ENCODE assay signal across 1 cellular context in the genomic region with DNA sequence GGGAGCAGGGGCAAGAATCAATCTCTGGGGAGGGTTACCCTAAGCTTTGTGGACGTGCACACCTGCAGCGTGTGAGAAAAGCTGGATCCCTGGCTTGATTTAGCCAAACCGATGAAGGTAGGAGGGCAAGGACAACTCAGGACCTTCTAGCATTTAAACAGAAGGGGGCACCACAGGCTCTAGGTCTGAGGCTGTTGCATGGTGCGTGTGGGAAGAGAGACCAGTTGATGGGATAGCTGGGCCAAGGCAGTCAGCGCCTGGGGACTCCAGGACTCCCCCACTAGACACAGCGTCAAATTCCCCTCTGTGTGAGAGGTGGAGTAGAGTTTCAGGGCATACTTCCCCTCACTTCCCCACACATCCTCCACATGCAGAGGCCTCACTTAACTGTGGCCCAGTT.
TF ChIP-seq lines count a peak whose summit lies in the region.

No MANE protein-coding gene starts in this region.

TF ChIP-seq in K562, 482 proteins besides CTCF, POLR2A, EP300 and RAD21:
- TF ChIP-seq HDAC3 (IDR thresholded peaks at IDR 0.05; ENCODE audit: borderline replicate concordance, partially characterized antibody) (no peak), NR4A1 (CRISPR knock-in tag; IDR thresholded peaks at IDR 0.05) (no peak), NR4A1 (tag; IDR thresholded peaks at IDR 0.05) (no peak), SMC3 (conservative IDR thresholded peaks at IDR 0.05; ENCODE audit: insufficient read depth, low read depth, low read length) (peak; percentile 28; the same call in 1 of the 2 replicates), CHD7 (IDR thresholded peaks at IDR 0.05; ENCODE audit: low read depth, low read length) (no peak), MCM3 (IDR thresholded peaks at IDR 0.05) (no peak), SMAD4 (CRISPR knock-in tag; conservative IDR thresholded peaks at IDR 0.05) (no peak), STAG1 (CRISPR knock-in tag; IDR thresholded peaks at IDR 0.05; ENCODE audit: borderline replicate concordance) (peak; percentile 40; the same call in 1 of the 2 replicates), CHD1 (IDR thresholded peaks at IDR 0.05; ENCODE audit: low read length) (no peak), BHLHE40 (IDR thresholded peaks at IDR 0.05; ENCODE audit: low read length) (no peak), HIVEP1 (CRISPR knock-in tag; IDR thresholded peaks at IDR 0.05) (no peak), UBTF (IDR thresholded peaks at IDR 0.05; ENCODE audit: borderline replicate concordance in 1 of 2, low read depth in 2 of 2, low read length in 2 of 2) (no peak), ZC3H4 (CRISPR knock-in tag; IDR thresholded peaks at IDR 0.05; ENCODE audit: borderline replicate concordance) (no peak), MEF2A (IDR thresholded peaks at IDR 0.05; ENCODE audit: control insufficient read depth, low read depth, low read length) (no peak), CREB3 (tag; conservative IDR thresholded peaks at IDR 0.05; ENCODE audit: low read depth) (no peak), BCL6 (CRISPR knock-in tag; IDR thresholded peaks at IDR 0.05) (no peak), KAT7 (CRISPR knock-in tag; IDR thresholded peaks at IDR 0.05; ENCODE audit: borderline replicate concordance) (no peak), CC2D1A (IDR thresholded peaks at IDR 0.05) (0 out of 2 replicates have a peak, but pooled peaks have one; percentile 14), SMAD3 (CRISPR knock-in tag; conservative IDR thresholded peaks at IDR 0.05) (no peak), MAFG (tag; conservative IDR thresholded peaks at IDR 0.05) (no peak), ZNF354B (CRISPR knock-in tag; IDR thresholded peaks at IDR 0.05) (no peak), BDP1 (IDR thresholded peaks at IDR 0.05; ENCODE audit: insufficient read depth, insufficient read length) (no peak), SRF (CRISPR knock-in tag; IDR thresholded peaks at IDR 0.05) (no peak), DEAF1 (CRISPR knock-in tag; IDR thresholded peaks at IDR 0.05) (peak; percentile 37; the same call in 1 of the 2 replicates)
- TF ChIP-seq, protein P1, sequence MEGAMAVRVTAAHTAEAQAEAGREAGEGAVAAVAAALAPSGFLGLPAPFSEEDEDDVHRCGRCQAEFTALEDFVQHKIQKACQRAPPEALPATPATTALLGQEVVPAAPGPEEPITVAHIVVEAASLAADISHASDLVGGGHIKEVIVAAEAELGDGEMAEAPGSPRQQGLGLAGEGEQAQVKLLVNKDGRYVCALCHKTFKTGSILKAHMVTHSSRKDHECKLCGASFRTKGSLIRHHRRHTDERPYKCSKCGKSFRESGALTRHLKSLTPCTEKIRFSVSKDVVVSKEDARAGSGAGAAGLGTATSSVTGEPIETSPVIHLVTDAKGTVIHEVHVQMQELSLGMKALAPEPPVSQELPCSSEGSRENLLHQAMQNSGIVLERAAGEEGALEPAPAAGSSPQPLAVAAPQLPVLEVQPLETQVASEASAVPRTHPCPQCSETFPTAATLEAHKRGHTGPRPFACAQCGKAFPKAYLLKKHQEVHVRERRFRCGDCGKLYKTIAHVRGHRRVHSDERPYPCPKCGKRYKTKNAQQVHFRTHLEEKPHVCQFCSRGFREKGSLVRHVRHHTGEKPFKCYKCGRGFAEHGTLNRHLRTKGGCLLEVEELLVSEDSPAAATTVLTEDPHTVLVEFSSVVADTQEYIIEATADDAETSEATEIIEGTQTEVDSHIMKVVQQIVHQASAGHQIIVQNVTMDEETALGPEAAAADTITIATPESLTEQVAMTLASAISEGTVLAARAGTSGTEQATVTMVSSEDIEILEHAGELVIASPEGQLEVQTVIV (CRISPR knock-in tag; IDR thresholded peaks at IDR 0.05; ENCODE audit: borderline replicate concordance) = no peak
- TF ChIP-seq, protein P2, sequence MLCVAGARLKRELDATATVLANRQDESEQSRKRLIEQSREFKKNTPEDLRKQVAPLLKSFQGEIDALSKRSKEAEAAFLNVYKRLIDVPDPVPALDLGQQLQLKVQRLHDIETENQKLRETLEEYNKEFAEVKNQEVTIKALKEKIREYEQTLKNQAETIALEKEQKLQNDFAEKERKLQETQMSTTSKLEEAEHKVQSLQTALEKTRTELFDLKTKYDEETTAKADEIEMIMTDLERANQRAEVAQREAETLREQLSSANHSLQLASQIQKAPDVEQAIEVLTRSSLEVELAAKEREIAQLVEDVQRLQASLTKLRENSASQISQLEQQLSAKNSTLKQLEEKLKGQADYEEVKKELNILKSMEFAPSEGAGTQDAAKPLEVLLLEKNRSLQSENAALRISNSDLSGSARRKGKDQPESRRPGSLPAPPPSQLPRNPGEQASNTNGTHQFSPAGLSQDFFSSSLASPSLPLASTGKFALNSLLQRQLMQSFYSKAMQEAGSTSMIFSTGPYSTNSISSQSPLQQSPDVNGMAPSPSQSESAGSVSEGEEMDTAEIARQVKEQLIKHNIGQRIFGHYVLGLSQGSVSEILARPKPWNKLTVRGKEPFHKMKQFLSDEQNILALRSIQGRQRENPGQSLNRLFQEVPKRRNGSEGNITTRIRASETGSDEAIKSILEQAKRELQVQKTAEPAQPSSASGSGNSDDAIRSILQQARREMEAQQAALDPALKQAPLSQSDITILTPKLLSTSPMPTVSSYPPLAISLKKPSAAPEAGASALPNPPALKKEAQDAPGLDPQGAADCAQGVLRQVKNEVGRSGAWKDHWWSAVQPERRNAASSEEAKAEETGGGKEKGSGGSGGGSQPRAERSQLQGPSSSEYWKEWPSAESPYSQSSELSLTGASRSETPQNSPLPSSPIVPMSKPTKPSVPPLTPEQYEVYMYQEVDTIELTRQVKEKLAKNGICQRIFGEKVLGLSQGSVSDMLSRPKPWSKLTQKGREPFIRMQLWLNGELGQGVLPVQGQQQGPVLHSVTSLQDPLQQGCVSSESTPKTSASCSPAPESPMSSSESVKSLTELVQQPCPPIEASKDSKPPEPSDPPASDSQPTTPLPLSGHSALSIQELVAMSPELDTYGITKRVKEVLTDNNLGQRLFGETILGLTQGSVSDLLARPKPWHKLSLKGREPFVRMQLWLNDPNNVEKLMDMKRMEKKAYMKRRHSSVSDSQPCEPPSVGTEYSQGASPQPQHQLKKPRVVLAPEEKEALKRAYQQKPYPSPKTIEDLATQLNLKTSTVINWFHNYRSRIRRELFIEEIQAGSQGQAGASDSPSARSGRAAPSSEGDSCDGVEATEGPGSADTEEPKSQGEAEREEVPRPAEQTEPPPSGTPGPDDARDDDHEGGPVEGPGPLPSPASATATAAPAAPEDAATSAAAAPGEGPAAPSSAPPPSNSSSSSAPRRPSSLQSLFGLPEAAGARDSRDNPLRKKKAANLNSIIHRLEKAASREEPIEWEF (CRISPR knock-in tag; IDR thresholded peaks at IDR 0.05) = no peak
- TF ChIP-seq, protein P3, sequence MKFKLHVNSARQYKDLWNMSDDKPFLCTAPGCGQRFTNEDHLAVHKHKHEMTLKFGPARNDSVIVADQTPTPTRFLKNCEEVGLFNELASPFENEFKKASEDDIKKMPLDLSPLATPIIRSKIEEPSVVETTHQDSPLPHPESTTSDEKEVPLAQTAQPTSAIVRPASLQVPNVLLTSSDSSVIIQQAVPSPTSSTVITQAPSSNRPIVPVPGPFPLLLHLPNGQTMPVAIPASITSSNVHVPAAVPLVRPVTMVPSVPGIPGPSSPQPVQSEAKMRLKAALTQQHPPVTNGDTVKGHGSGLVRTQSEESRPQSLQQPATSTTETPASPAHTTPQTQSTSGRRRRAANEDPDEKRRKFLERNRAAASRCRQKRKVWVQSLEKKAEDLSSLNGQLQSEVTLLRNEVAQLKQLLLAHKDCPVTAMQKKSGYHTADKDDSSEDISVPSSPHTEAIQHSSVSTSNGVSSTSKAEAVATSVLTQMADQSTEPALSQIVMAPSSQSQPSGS (CRISPR knock-in tag; IDR thresholded peaks at IDR 0.05) = no peak
TF ChIP-seq in K562: peak in this region for 4.
